Comparison of ENCODE assay signal across 1 cellular context in genomic region chr3:17065315-17065714, GRCh38.
TF ChIP-seq lines count a peak whose summit lies in the region.

No MANE protein-coding gene starts in this region.

TF ChIP-seq in K562, 482 proteins besides CTCF, POLR2A, EP300 and RAD21 (continued from another document):
- TF ChIP-seq ZBTB2 (IDR thresholded peaks at IDR 0.05) (no peak), KAT7 (CRISPR knock-in tag; IDR thresholded peaks at IDR 0.05; ENCODE audit: borderline replicate concordance) (no peak), ASH1L (IDR thresholded peaks at IDR 0.05; ENCODE audit: borderline replicate concordance, low read depth, partially characterized antibody) (no peak), FOXJ2 (tag; IDR thresholded peaks at IDR 0.05) (no peak)
TF ChIP-seq in K562: peak in this region for 0.
